In genomic region chr5:151053796-151054490, GRCh38 we compare ENCODE assay signal across 18 cellular contexts. TPM values are rescaled to one million over a fixed set of nuclear protein-coding genes. Genes with fewer than 3 reads are reported as not detected.
DNase-seq lines count a peak whose midpoint lies in the region; ATAC-seq and TF ChIP-seq lines count a peak whose summit lies in the region.
"Had no signal": no experiment of that assay in that cellular context is flagged by ENCODE, and none has a peak within 500 bp of the region (broad histone marks: within the 10 kb centered on the region; RNA-seq: fewer than 3 reads in every experiment).

No MANE protein-coding gene starts in this region.

- TF ChIP-seq CTCF in neural crest cell (conservative IDR thresholded peaks at IDR 0.05), result no peak

- peaks cover 91% of the 10 kb centered on the region for H3K36me3 ChIP-seq in effector memory CD4-positive, alpha-beta T cell (ENCODE audit: control insufficient read depth, insufficient read depth, low read length)
- H3K36me3 ChIP-seq: neural progenitor cell had no signal

- no peak overlapping the region for H3K4me3 Mint-ChIP-seq in stimulated activated naive CD8-positive, alpha-beta T cell treated with anti-CD3 and anti-CD28 coated beads, Interleukin-15, Interleukin-2, amounts not matched to agents 100 ng/mL and 50 ng/mL, for 24 hours
- H3K4me3 Mint-ChIP-seq in activated T-helper 2 cell treated with anti-CD3 and anti-CD28 coated beads, Interferon-gamma antibody, Interleukin-2, Interleukin-4, amounts not matched to agents 10 μg/mL and 5 μg/mL and 100 μg/mL, durations not matched to agents 14 hours and 24 hours and 36 hours (ENCODE audit: low read depth), result no peak overlapping the region
- H3K4me3 Mint-ChIP-seq in neural crest cell, result no peak overlapping the region
- H3K4me3 Mint-ChIP-seq: neural progenitor cell had no signal

- no peak overlapping the region for H3K27ac ChIP-seq in effector memory CD4-positive, alpha-beta T cell (ENCODE audit: insufficient read depth, low read length, poor library complexity, severe bottlenecking)
- H3K27ac ChIP-seq: neural progenitor cell, right atrium auricular region had no signal

- peak overlapping the region; percentile 40 for H3K27ac Mint-ChIP-seq in stimulated activated naive CD8-positive, alpha-beta T cell treated with anti-CD3 and anti-CD28 coated beads, Interleukin-15, Interleukin-2, amounts not matched to agents 100 ng/mL and 50 ng/mL, for 24 hours
- H3K27ac Mint-ChIP-seq in activated T-helper 2 cell treated with anti-CD3 and anti-CD28 coated beads, Interferon-gamma antibody, Interleukin-2, Interleukin-4, amounts not matched to agents 10 μg/mL and 5 μg/mL and 100 μg/mL, durations not matched to agents 14 hours and 24 hours and 36 hours, result peak overlapping the region; percentile 65
- H3K27ac Mint-ChIP-seq in neural crest cell (ENCODE audit: unreplicated experiment), result peak overlapping the region; percentile 57

- H3K36me3 Mint-ChIP-seq in stimulated activated naive CD8-positive, alpha-beta T cell treated with anti-CD3 and anti-CD28 coated beads, Interleukin-15, Interleukin-2, amounts not matched to agents 100 ng/mL and 50 ng/mL, for 24 hours (ENCODE audit: low read depth), result peaks cover 79% of the 10 kb centered on the region
- H3K36me3 Mint-ChIP-seq in activated T-helper 2 cell treated with anti-CD3 and anti-CD28 coated beads, Interferon-gamma antibody, Interleukin-2, Interleukin-4, amounts not matched to agents 10 μg/mL and 5 μg/mL and 100 μg/mL, durations not matched to agents 14 hours and 24 hours and 36 hours (ENCODE audit: low read depth), result peaks cover 96% of the 10 kb centered on the region
- no peaks in the 10 kb centered on the region for H3K36me3 Mint-ChIP-seq in neural crest cell (ENCODE audit: low read depth)

- H3K27me3 Mint-ChIP-seq in stimulated activated naive CD8-positive, alpha-beta T cell treated with anti-CD3 and anti-CD28 coated beads, Interleukin-15, Interleukin-2, amounts not matched to agents 100 ng/mL and 50 ng/mL, for 24 hours, result no peaks in the 10 kb centered on the region
- no peaks in the 10 kb centered on the region for H3K27me3 Mint-ChIP-seq in activated T-helper 2 cell treated with anti-CD3 and anti-CD28 coated beads, Interferon-gamma antibody, Interleukin-2, Interleukin-4, amounts not matched to agents 10 μg/mL and 5 μg/mL and 100 μg/mL, durations not matched to agents 14 hours and 24 hours and 36 hours (ENCODE audit: low read depth)
- H3K27me3 Mint-ChIP-seq in neural crest cell (ENCODE audit: low read depth), result no peaks in the 10 kb centered on the region

- H3K9me3 ChIP-seq in effector memory CD4-positive, alpha-beta T cell (ENCODE audit: control insufficient read depth, low read length), result no peaks in the 10 kb centered on the region
- H3K9me3 ChIP-seq: right atrium auricular region had no signal

- no peak for ATAC-seq in stimulated activated naive CD8-positive, alpha-beta T cell treated with anti-CD3 and anti-CD28 coated beads, Interleukin-15, Interleukin-2, amounts not matched to agents 100 U/mL and 50 U/mL, for 24 hours
- ATAC-seq in GM19395 (IDR thresholded peaks at IDR 0.05; ENCODE audit: unreplicated experiment), result no peak
- ATAC-seq: K562 had no signal

- intact Hi-C loops in activated T-helper 2 cell treated with anti-CD3 and anti-CD28 coated beads, Interferon-gamma antibody, Interleukin-2, Interleukin-4, amounts not matched to agents 10 μg/mL and 5 μg/mL and 100 μg/mL, durations not matched to agents 14 hours and 24 hours and 36 hours (cut with micrococcal nuclease), result no loop called here

- DNase-seq in stimulated activated naive CD8-positive, alpha-beta T cell treated with anti-CD3 and anti-CD28 coated beads, Interleukin-15, Interleukin-2, amounts not matched to agents 100 U/mL and 50 U/mL, for 24 hours, result no peak
- no peak for DNase-seq in activated T-helper 2 cell treated with anti-CD3 and anti-CD28 coated beads, Interferon-gamma antibody, Interleukin-2, Interleukin-4, amounts not matched to agents 10 μg/mL and 5 μg/mL and 100 μg/mL, durations not matched to agents 14 hours and 24 hours and 36 hours (ENCODE audit: low spot score)
- no peak for DNase-seq in neural crest cell (ENCODE audit: low read depth, low spot score)
- no peak for DNase-seq in germinal center (ENCODE audit: low spot score)
- DNase-seq in effector memory CD4-positive, alpha-beta T cell, result no peak
- no peak for DNase-seq in hypothalamus (lab: John Stamatoyannopoulos, UW)
- DNase-seq: activated CD4-positive, alpha-beta T cell treated with anti-CD3 and anti-CD28 coated beads, Interleukin-2, amount 50 U/mL, for 48 hours; NCI-H187 treated with DMSO at 0.1 percent for 48 hours; NCI-H446 treated with DMSO at 0.1 percent for 48 hours; RPMI8226; stimulated activated CD4-positive, alpha-beta T cell treated with anti-CD3 and anti-CD28 coated beads, Interleukin-15, amount 100 ng/mL, for 24 hours; stimulated activated naive CD4-positive, alpha-beta T cell; SW 1271 had no signal

- peaks cover 46% of the 10 kb centered on the region for H3K4me1 Mint-ChIP-seq in stimulated activated naive CD8-positive, alpha-beta T cell treated with anti-CD3 and anti-CD28 coated beads, Interleukin-15, Interleukin-2, amounts not matched to agents 100 ng/mL and 50 ng/mL, for 24 hours (ENCODE audit: low read depth)
- H3K4me1 Mint-ChIP-seq in activated T-helper 2 cell treated with anti-CD3 and anti-CD28 coated beads, Interferon-gamma antibody, Interleukin-2, Interleukin-4, amounts not matched to agents 10 μg/mL and 5 μg/mL and 100 μg/mL, durations not matched to agents 14 hours and 24 hours and 36 hours (ENCODE audit: low read depth), result peaks cover 22% of the 10 kb centered on the region
- no peaks in the 10 kb centered on the region for H3K4me1 Mint-ChIP-seq in neural crest cell
- H3K4me1 Mint-ChIP-seq: neural progenitor cell had no signal

- H3K9me3 Mint-ChIP-seq in stimulated activated naive CD8-positive, alpha-beta T cell treated with anti-CD3 and anti-CD28 coated beads, Interleukin-15, Interleukin-2, amounts not matched to agents 100 ng/mL and 50 ng/mL, for 24 hours, result no peaks in the 10 kb centered on the region
- H3K9me3 Mint-ChIP-seq in activated T-helper 2 cell treated with anti-CD3 and anti-CD28 coated beads, Interferon-gamma antibody, Interleukin-2, Interleukin-4, amounts not matched to agents 10 μg/mL and 5 μg/mL and 100 μg/mL, durations not matched to agents 14 hours and 24 hours and 36 hours, result no peaks in the 10 kb centered on the region
- H3K9me3 Mint-ChIP-seq in neural crest cell, result no peaks in the 10 kb centered on the region
- H3K9me3 Mint-ChIP-seq: neural progenitor cell had no signal

- no peaks in the 10 kb centered on the region for H3K4me1 ChIP-seq in effector memory CD4-positive, alpha-beta T cell (ENCODE audit: control insufficient read depth, insufficient read depth, low read length, poor library complexity, severe bottlenecking)
- H3K4me1 ChIP-seq: neural progenitor cell had no signal

- H3K27me3 ChIP-seq in effector memory CD4-positive, alpha-beta T cell (replicated peaks; ENCODE audit: control insufficient read depth, insufficient read depth, low read length, poor library complexity, severe bottlenecking), result no peaks in the 10 kb centered on the region
- H3K27me3 ChIP-seq: neural progenitor cell, right atrium auricular region had no signal

- no peak overlapping the region for H3K4me3 ChIP-seq in effector memory CD4-positive, alpha-beta T cell (ENCODE audit: insufficient read depth, low read depth, low read length, poor library complexity, severe bottlenecking)
- H3K4me3 ChIP-seq: K562, neural progenitor cell, right atrium auricular region had no signal

RNA-seq across cellular contexts. Expression of gene TNIP1, which starts 26.9 kb away (rescaled TPM):
- 473 and 477 TPM in 2 replicates for total RNA-seq in activated T-helper 2 cell treated with anti-CD3 and anti-CD28 coated beads, Interferon-gamma antibody, Interleukin-2, Interleukin-4, amounts not matched to agents 10 μg/mL and 5 μg/mL and 100 μg/mL, durations not matched to agents 14 hours and 24 hours and 36 hours
- total RNA-seq in neural crest cell, result 34.6 and 37.1 TPM in 2 replicates

RNA-seq across cellular contexts. Expression of gene GPX3, which starts 33.6 kb away (rescaled TPM):
- total RNA-seq in activated T-helper 2 cell treated with anti-CD3 and anti-CD28 coated beads, Interferon-gamma antibody, Interleukin-2, Interleukin-4, amounts not matched to agents 10 μg/mL and 5 μg/mL and 100 μg/mL, durations not matched to agents 14 hours and 24 hours and 36 hours, result 0.46 TPM in 1 of 2 replicates, not detected in the other
- total RNA-seq in neural crest cell, result 4.6 and 4.8 TPM in 2 replicates

Comparison
In these comparisons a context has a peak if more than half of its experiments do, and no peak if none do; other contexts are left out.
1. RNA of gene TNIP1, which starts 26.9 kb away (total RNA-seq): 473 to 477 TPM in activated T-helper 2 cell treated with anti-CD3 and anti-CD28 coated beads, Interferon-gamma antibody, Interleukin-2, Interleukin-4, amounts not matched to agents 10 μg/mL and 5 μg/mL and 100 μg/mL, durations not matched to agents 14 hours and 24 hours and 36 hours; 34.6 to 37.1 TPM in neural crest cell; every median in the first group is over 10 times any median in the second.
2. Peak in every context shown above with its lines, with median percentiles within 50 percentile points of each other: H3K27ac Mint-ChIP-seq.